In the genomic region with DNA sequence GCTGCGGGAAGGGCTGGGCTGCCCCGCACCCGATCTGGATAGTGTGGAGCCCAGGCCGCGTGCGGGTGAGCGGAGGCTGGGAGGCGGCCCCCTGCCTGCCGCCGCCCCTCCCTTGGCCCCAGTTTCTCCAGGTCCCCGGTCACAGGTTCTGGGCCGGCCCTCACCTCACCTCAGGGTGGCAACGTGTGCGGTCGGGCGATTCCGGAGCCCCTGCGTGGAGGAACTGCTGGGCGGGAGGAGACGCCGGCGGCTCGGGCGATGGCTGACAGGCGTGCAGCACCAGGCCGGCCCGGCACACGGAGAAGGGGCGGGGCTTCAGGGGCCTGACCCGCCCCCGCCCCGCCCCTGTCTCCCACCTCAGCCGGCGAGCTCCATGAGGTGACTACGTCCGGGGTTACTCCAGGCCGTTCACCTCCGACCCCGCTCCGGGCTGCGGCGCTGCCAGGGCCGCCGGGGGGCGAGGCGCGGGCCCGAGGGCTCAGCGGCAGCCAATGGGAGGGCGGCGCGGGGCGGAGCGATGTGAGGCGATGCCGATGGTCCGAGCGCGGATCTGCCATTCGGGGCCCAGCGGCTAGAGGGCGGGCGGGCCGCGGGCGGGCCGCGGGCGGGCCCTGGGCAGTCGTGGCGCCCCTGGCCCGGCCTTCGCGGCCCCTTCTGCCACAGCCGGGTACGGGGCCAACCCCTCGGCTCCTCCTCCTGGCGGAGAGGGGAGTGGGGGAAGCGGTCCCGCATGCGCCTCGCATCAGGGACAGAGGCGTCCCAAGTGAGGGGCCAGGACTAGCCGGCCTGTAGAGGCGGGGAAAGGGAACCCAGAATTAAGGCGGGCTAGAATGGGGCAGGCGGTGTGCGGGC, we compare ENCODE assay signal across 7 cellular contexts. TPM values are rescaled to one million over a fixed set of nuclear protein-coding genes. Genes with fewer than 3 reads are reported as not detected.
DNase-seq lines count a peak whose midpoint lies in the region; ATAC-seq and TF ChIP-seq lines count a peak whose summit lies in the region.

No MANE protein-coding gene starts in this region.

- peak; percentile 19 to 42 (median 20) for TF ChIP-seq CTCF in ascending aorta (IDR thresholded peaks at IDR 0.05)
- peak; percentile 16 for TF ChIP-seq CTCF in hepatocyte (IDR thresholded peaks at IDR 0.05; ENCODE audit: poor library complexity)

- peak overlapping the region; percentile 79 to 83 for H3K27ac ChIP-seq in ascending aorta
- peak overlapping the region; percentile 96 for H3K27ac ChIP-seq in hepatocyte

- H3K4me2 ChIP-seq in hepatocyte = peak overlapping the region; percentile 91

- no peaks in the 10 kb centered on the region for H3K9me2 ChIP-seq in hepatocyte (replicated peaks; ENCODE audit: insufficient read depth)

- H2AFZ ChIP-seq in hepatocyte = peak overlapping the region; percentile 41

- H3K27me3 ChIP-seq in ascending aorta (no peaks in the 10 kb centered on the region), hepatocyte (no peaks in the 10 kb centered on the region)

- H4K20me1 ChIP-seq in hepatocyte (ENCODE audit: insufficient read depth, poor library complexity, severe bottlenecking) = peaks cover 13% of the 10 kb centered on the region

- intact Hi-C loops in ascending aorta (cut with DNase I) = loop anchor here (1.0 to 10.0 kb wide), 6 partner anchors 48 to 812 kb away; a partner anchor contains a TSS

- H3K36me3 ChIP-seq in ascending aorta (no peaks in the 10 kb centered on the region), hepatocyte (replicated peaks; ENCODE audit: insufficient read depth, low read depth) (no peaks in the 10 kb centered on the region)

- peaks cover 40% of the 10 kb centered on the region for H3K79me2 ChIP-seq in hepatocyte

- ATAC-seq in GM18499 (IDR thresholded peaks at IDR 0.05; ENCODE audit: insufficient read depth, unreplicated experiment) (peak; percentile 50), HG02885 (IDR thresholded peaks at IDR 0.05; ENCODE audit: poor library complexity, unreplicated experiment) (peak; percentile 94)

- H3K4me1 ChIP-seq in ascending aorta (peaks cover 5 to 6% of the 10 kb centered on the region in 2 donors), hepatocyte (ENCODE audit: insufficient read depth) (peaks cover 31% of the 10 kb centered on the region)

- no peaks in the 10 kb centered on the region for H3K9me3 ChIP-seq in ascending aorta
- H3K9me3 ChIP-seq in hepatocyte (ENCODE audit: low read depth) = no peaks in the 10 kb centered on the region

- H3K4me3 ChIP-seq in ascending aorta (peak overlapping the region; percentile 77), hepatocyte (peak overlapping the region; percentile 91)

- DNase-seq in NCI-H1694 (lab: John Stamatoyannopoulos, UW) (peak; percentile 70), T-helper 2 cell (peak; percentile 80 to 97 (median 86)), ascending aorta (ENCODE audit: low spot score in 2 of 2) (peak; percentile 87 to 98), hepatocyte (ENCODE audit: low spot score) (peak; percentile 98), renal cortical epithelial cell (ENCODE audit: low read depth) (peak; percentile 85)

- 2% methylated on average over 39 of the region's 88 CpGs for WGBS in hepatocyte (ENCODE audit: low lambda C conversion rate, missing lambda C conversion rate)

RNA-seq across cellular contexts. Expression of a gene that starts 16.7 kb away (rescaled TPM):
- total RNA-seq in ascending aorta (not detected), hepatocyte (0.64 TPM in 1 of 2 replicates, not detected in the other), renal cortical epithelial cell (not detected in 2 replicates)
- 0.54 TPM in 1 of 2 replicates, not detected in the other for polyA plus RNA-seq in hepatocyte

RNA-seq across cellular contexts. Expression of a gene that starts 47.6 kb away (rescaled TPM):
- total RNA-seq in ascending aorta (69.0 TPM), hepatocyte (53.8 and 61.1 TPM in 2 replicates), renal cortical epithelial cell (46.4 and 77.5 TPM in 2 replicates)
- 36.2 and 37.4 TPM in 2 replicates for polyA plus RNA-seq in hepatocyte

RNA-seq across cellular contexts. Expression of a gene that starts 47.6 kb away (rescaled TPM):
- total RNA-seq in ascending aorta (7.7 TPM), hepatocyte (16.8 and 18.3 TPM in 2 replicates), renal cortical epithelial cell (14.5 and 15.5 TPM in 2 replicates)
- 7.7 and 8.4 TPM in 2 replicates for polyA plus RNA-seq in hepatocyte

Comparison
In these comparisons a context has a peak if more than half of its experiments do, and no peak if none do; other contexts are left out.
1. Peak in every context shown above with its lines: DNase-seq, ATAC-seq, H3K4me3 ChIP-seq and H3K27ac ChIP-seq.